16 cellular contexts compared by ENCODE assay signal in genomic region chr16:1542166-1542500, GRCh38. TPM values are rescaled to one million over a fixed set of nuclear protein-coding genes. Genes with fewer than 3 reads are reported as not detected.
A peak's percentile ranks its signal among the peaks of the same experiment; 100 is the strongest.
DNase-seq lines count a peak whose midpoint lies in the region; ATAC-seq, FAIRE-seq and TF ChIP-seq lines count a peak whose summit lies in the region.
"Had no signal": no experiment of that assay in that cellular context is flagged by ENCODE, and none has a peak within 500 bp of the region (broad histone marks: within the 10 kb centered on the region; RNA-seq: fewer than 3 reads in every experiment).

No MANE protein-coding gene starts in this region.

- TF ChIP-seq CTCF in CD8-positive, alpha-beta T cell (IDR thresholded peaks at IDR 0.05): no peak

- POLR2A ChIA-PET in CD8-positive, alpha-beta T cell (lab: Charles Lee): no interaction called here

- H2BK5ac ChIP-seq in mesenchymal stem cell (ENCODE audit: low read depth, low read length, poor library complexity, severe bottlenecking): no peak overlapping the region

- CTCF ChIA-PET in CD8-positive, alpha-beta T cell (lab: Charles Lee): no interaction called here

- peak overlapping the region; percentile 79 for H4K91ac ChIP-seq in mesenchymal stem cell (ENCODE audit: low read length)

- peaks cover 0 to 75% (median 60%) of the 10 kb centered on the region in 11 experiments; a peak in 20 of 22 replicates for H4K20me1 ChIP-seq in BLaER1 treated with 17β-estradiol and CSF1 and Interleukin-3, amounts not matched to agents 10 nM and 100 nM

- DNase-seq in CD8-positive, alpha-beta T cell: no peak
- DNase-seq in mesenchymal stem cell (no peak), RCC 7860 (ENCODE audit: low spot score) (no peak), small intestine (no peak)
- DNase-seq: activated T-cell treated with anti-CD3 and anti-CD28 coated beads, Interleukin-2, amount 50 U/mL, for 72 hours; body of pancreas; DMS79 treated with DMSO at 0.1 percent for 48 hours; Kasumi-1; NCI-H1436; NCI-H510A treated with DMSO at 0.1 percent for 48 hours; stimulated activated naive CD4-positive, alpha-beta T cell had no signal

- H3K79me1 ChIP-seq in mesenchymal stem cell (replicated peaks; ENCODE audit: low read length, poor library complexity, severe bottlenecking): peaks cover 30% of the 10 kb centered on the region

- H2AK5ac ChIP-seq in mesenchymal stem cell (ENCODE audit: low read length, severe bottlenecking): no peak overlapping the region

- H3K4me3 ChIP-seq in BLaER1 treated with 17β-estradiol and CSF1 and Interleukin-3, amounts not matched to agents 10 nM and 100 nM: no peak overlapping the region
- no peak overlapping the region for H3K4me3 ChIP-seq in CD8-positive, alpha-beta T cell (ENCODE audit: low read depth, low read length)
- no peak overlapping the region for H3K4me3 ChIP-seq in mesenchymal stem cell (ENCODE audit: insufficient read depth in 1 of 2, low read depth in 1 of 2, low read length in 2 of 2)
- H3K4me3 ChIP-seq in small intestine (ENCODE audit: low read depth in 1 of 2, low read length in 2 of 2): no peak overlapping the region
- H3K4me3 ChIP-seq: body of pancreas had no signal

- peak overlapping the region; percentile 64 for H3K27ac Mint-ChIP-seq in CD8-positive, alpha-beta T cell
- peak overlapping the region; percentile 68 for H3K27ac Mint-ChIP-seq in activated naive CD8-positive, alpha-beta T cell

- no peak overlapping the region for H3K23ac ChIP-seq in mesenchymal stem cell (ENCODE audit: low read length in 2 of 2)

- no peak for ATAC-seq in CD8-positive, alpha-beta T cell
- no peak for ATAC-seq in HG02610 (IDR thresholded peaks at IDR 0.05; ENCODE audit: unreplicated experiment)
- ATAC-seq: activated T-cell treated with anti-CD3 and anti-CD28 coated beads, Interleukin-2, amount 50 U/mL, for 72 hours; body of pancreas had no signal

- 92% methylated on average over 2 of the region's 2 CpGs for WGBS in mesenchymal stem cell
- 23 to 65% (median 51%) methylated on average over 2 of the region's 2 CpGs for WGBS in small intestine, 3 donors

- no peaks in the 10 kb centered on the region for H3K36me3 ChIP-seq in BLaER1 treated with 17β-estradiol and CSF1 and Interleukin-3, amounts not matched to agents 10 nM and 100 nM
- H3K36me3 ChIP-seq in CD8-positive, alpha-beta T cell (ENCODE audit: insufficient read depth, low read length): peaks cover 42% of the 10 kb centered on the region
- H3K36me3 ChIP-seq in mesenchymal stem cell (ENCODE audit: control insufficient read depth in 1 of 2, insufficient read depth in 2 of 2, low read depth in 1 of 2, low read length in 2 of 2) (peaks cover 41 to 78% of the 10 kb centered on the region in 2 experiments), small intestine (ENCODE audit: control insufficient read depth in 2 of 2, insufficient read depth in 2 of 2, low read length in 2 of 2) (no peaks in the 10 kb centered on the region)

- H2AFZ ChIP-seq in mesenchymal stem cell (ENCODE audit: low read depth, low read length): no peak overlapping the region

- H3K9ac ChIP-seq in BLaER1 treated with 17β-estradiol and CSF1 and Interleukin-3, amounts not matched to agents 10 nM and 100 nM: no peak overlapping the region
- no peak overlapping the region for H3K9ac ChIP-seq in mesenchymal stem cell (ENCODE audit: low read length)

- no peak overlapping the region for H3K27ac ChIP-seq in BLaER1 treated with 17β-estradiol and CSF1 and Interleukin-3, amounts not matched to agents 10 nM and 100 nM
- no peak overlapping the region for H3K27ac ChIP-seq in CD8-positive, alpha-beta T cell (ENCODE audit: low read depth, low read length)
- H3K27ac ChIP-seq in mesenchymal stem cell (ENCODE audit: low read length, poor library complexity, severe bottlenecking): no peak overlapping the region
- no peak overlapping the region for H3K27ac ChIP-seq in small intestine (ENCODE audit: low read depth in 1 of 2, low read length in 1 of 2)

- H3K18ac ChIP-seq in mesenchymal stem cell (ENCODE audit: low read depth in 1 of 2, low read length in 2 of 2): no peak overlapping the region

- no peaks in the 10 kb centered on the region for H3K9me3 ChIP-seq in BLaER1 treated with 17β-estradiol and CSF1 and Interleukin-3, amounts not matched to agents 10 nM and 100 nM (replicated peaks in 1 of 11)
- no peaks in the 10 kb centered on the region for H3K9me3 ChIP-seq in CD8-positive, alpha-beta T cell (ENCODE audit: low read length)
- no peaks in the 10 kb centered on the region for H3K9me3 ChIP-seq in mesenchymal stem cell (ENCODE audit: control insufficient read depth, low read length)
- no peaks in the 10 kb centered on the region for H3K9me3 ChIP-seq in small intestine (ENCODE audit: control insufficient read depth, low read depth)
- H3K9me3 ChIP-seq: body of pancreas had no signal

- no peaks in the 10 kb centered on the region for H3K9me3 Mint-ChIP-seq in CD8-positive, alpha-beta T cell
- no peaks in the 10 kb centered on the region for H3K9me3 Mint-ChIP-seq in activated naive CD8-positive, alpha-beta T cell (ENCODE audit: low read depth)
- H3K9me3 Mint-ChIP-seq: activated T-cell treated with anti-CD3 and anti-CD28 coated beads, Interleukin-2, amount 50 U/mL, for 72 hours had no signal

- no peak overlapping the region for H3K14ac ChIP-seq in mesenchymal stem cell (ENCODE audit: low read length in 2 of 2)

- no peak overlapping the region for H3K4me3 Mint-ChIP-seq in CD8-positive, alpha-beta T cell
- H3K4me3 Mint-ChIP-seq in activated naive CD8-positive, alpha-beta T cell: no peak overlapping the region

- peak overlapping the region in 1 of 2 experiments; percentile 39 for H3K4ac ChIP-seq in mesenchymal stem cell (ENCODE audit: low read depth in 1 of 2, low read length in 2 of 2)

- peaks cover 74% of the 10 kb centered on the region for H3K4me1 Mint-ChIP-seq in CD8-positive, alpha-beta T cell (ENCODE audit: low read depth)
- H3K4me1 Mint-ChIP-seq in activated naive CD8-positive, alpha-beta T cell (ENCODE audit: low read depth): peaks cover 72% of the 10 kb centered on the region

- peaks cover 40 to 59% (median 54%) of the 10 kb centered on the region in 11 experiments for H3K27me3 ChIP-seq in BLaER1 treated with 17β-estradiol and CSF1 and Interleukin-3, amounts not matched to agents 10 nM and 100 nM
- H3K27me3 ChIP-seq in CD8-positive, alpha-beta T cell (ENCODE audit: insufficient read depth, low read length): no peaks in the 10 kb centered on the region
- no peaks in the 10 kb centered on the region for H3K27me3 ChIP-seq in mesenchymal stem cell (ENCODE audit: control insufficient read depth in 1 of 2, insufficient read depth in 1 of 2, low read length in 2 of 2)
- H3K27me3 ChIP-seq in small intestine (ENCODE audit: control insufficient read depth in 2 of 2, insufficient read depth in 2 of 2, low read length in 2 of 2): no peaks in the 10 kb centered on the region
- H3K27me3 ChIP-seq: body of pancreas had no signal

- intact Hi-C loops in CD8-positive, alpha-beta T cell (cut with DNase I, micrococcal nuclease): loop anchor here in 1 of 2 experiments (2.0 kb wide), 1 partner anchor 15 kb away; no protein-coding TSS in a partner anchor

- peak overlapping the region in 1 of 2 experiments; percentile 37 for H2BK12ac ChIP-seq in mesenchymal stem cell (ENCODE audit: low read length in 2 of 2)

- no peak overlapping the region for H2BK120ac ChIP-seq in mesenchymal stem cell (ENCODE audit: low read depth, low read length)

- peak overlapping the region; percentile 27 to 98 (median 94); a peak in 21 of 22 replicates for H3K4me2 ChIP-seq in BLaER1 treated with 17β-estradiol and CSF1 and Interleukin-3, amounts not matched to agents 10 nM and 100 nM
- H3K4me2 ChIP-seq in mesenchymal stem cell (ENCODE audit: low read length, poor library complexity, severe bottlenecking): no peak overlapping the region

- H4K8ac ChIP-seq in mesenchymal stem cell (ENCODE audit: low read length): peak overlapping the region; percentile 16

- peaks cover 75% of the 10 kb centered on the region for H3K36me3 Mint-ChIP-seq in CD8-positive, alpha-beta T cell
- H3K36me3 Mint-ChIP-seq in activated naive CD8-positive, alpha-beta T cell: peaks cover 3% of the 10 kb centered on the region

- peaks cover 62 to 100% (median 100%) of the 10 kb centered on the region in 10 experiments for H3K4me1 ChIP-seq in BLaER1 treated with 17β-estradiol and CSF1 and Interleukin-3, amounts not matched to agents 10 nM and 100 nM
- H3K4me1 ChIP-seq in CD8-positive, alpha-beta T cell (ENCODE audit: insufficient read depth, low read length): peaks cover 93% of the 10 kb centered on the region
- peaks cover 25% of the 10 kb centered on the region for H3K4me1 ChIP-seq in mesenchymal stem cell (ENCODE audit: control insufficient read depth, insufficient read depth, low read depth, low read length)
- H3K4me1 ChIP-seq in small intestine (ENCODE audit: control insufficient read depth in 2 of 2, insufficient read depth in 1 of 2, low read depth in 1 of 2, low read length in 1 of 2): no peaks in the 10 kb centered on the region
- H3K4me1 ChIP-seq: body of pancreas had no signal

- H3K27me3 Mint-ChIP-seq in CD8-positive, alpha-beta T cell (ENCODE audit: low read depth): no peaks in the 10 kb centered on the region
- no peaks in the 10 kb centered on the region for H3K27me3 Mint-ChIP-seq in activated naive CD8-positive, alpha-beta T cell

- no peak for FAIRE-seq in RCC 7860 (lab: Jason Lieb, UNC)
- FAIRE-seq in small intestine (lab: Jason Lieb, UNC): no peak

- peak overlapping the region; percentile 34 for H2BK15ac ChIP-seq in mesenchymal stem cell (ENCODE audit: low read depth, poor library complexity, severe bottlenecking)

RNA-seq across cellular contexts. Expression of gene TMEM204, which starts 8.7 kb away (rescaled TPM):
- 1 to 10 TPM; 6.8 to 7.3 TPM for total RNA-seq in CD8-positive, alpha-beta T cell
- polyA plus RNA-seq in mesenchymal stem cell (2013, experiment 1 of 2): 12.5 TPM
- polyA plus RNA-seq in mesenchymal stem cell (2013, experiment 2 of 2): 13.0 TPM
- 10 to 100 TPM in 1 of 3 donors, 1 to 10 TPM in 2; 1.6 to 23.8 (median 7.8) TPM for polyA plus RNA-seq in small intestine
- polyA plus RNA-seq: neural cell had no signal

RNA-seq across cellular contexts. Expression of gene TELO2, which starts 49.0 kb away (rescaled TPM):
- 10 to 100 TPM; 23.0 to 23.6 TPM for total RNA-seq in CD8-positive, alpha-beta T cell
- 10.0 TPM for polyA plus RNA-seq in mesenchymal stem cell (2013, experiment 1 of 2)
- 10.2 TPM for polyA plus RNA-seq in mesenchymal stem cell (2013, experiment 2 of 2)
- 10 to 100 TPM; 41.3 to 50.3 (median 41.4) TPM for polyA plus RNA-seq in small intestine

RNA-seq across cellular contexts. Expression of gene PTX4, which starts 53.4 kb away (rescaled TPM):
- total RNA-seq in CD8-positive, alpha-beta T cell: not detected
- not detected for polyA plus RNA-seq in mesenchymal stem cell (2013, experiment 1 of 2)
- polyA plus RNA-seq in mesenchymal stem cell (2013, experiment 2 of 2): not detected
- polyA plus RNA-seq in small intestine: under 1 TPM in 1 of 3 donors, not detected in 2; 0.07 TPM
- total RNA-seq: activated T-cell treated with anti-CD3 and anti-CD28 coated beads, Interleukin-2, amount 50 U/mL, for 72 hours; body of pancreas had no signal
- polyA plus RNA-seq: BJ, neural cell had no signal
